8 cellular contexts compared by ENCODE assay signal in the genomic region with DNA sequence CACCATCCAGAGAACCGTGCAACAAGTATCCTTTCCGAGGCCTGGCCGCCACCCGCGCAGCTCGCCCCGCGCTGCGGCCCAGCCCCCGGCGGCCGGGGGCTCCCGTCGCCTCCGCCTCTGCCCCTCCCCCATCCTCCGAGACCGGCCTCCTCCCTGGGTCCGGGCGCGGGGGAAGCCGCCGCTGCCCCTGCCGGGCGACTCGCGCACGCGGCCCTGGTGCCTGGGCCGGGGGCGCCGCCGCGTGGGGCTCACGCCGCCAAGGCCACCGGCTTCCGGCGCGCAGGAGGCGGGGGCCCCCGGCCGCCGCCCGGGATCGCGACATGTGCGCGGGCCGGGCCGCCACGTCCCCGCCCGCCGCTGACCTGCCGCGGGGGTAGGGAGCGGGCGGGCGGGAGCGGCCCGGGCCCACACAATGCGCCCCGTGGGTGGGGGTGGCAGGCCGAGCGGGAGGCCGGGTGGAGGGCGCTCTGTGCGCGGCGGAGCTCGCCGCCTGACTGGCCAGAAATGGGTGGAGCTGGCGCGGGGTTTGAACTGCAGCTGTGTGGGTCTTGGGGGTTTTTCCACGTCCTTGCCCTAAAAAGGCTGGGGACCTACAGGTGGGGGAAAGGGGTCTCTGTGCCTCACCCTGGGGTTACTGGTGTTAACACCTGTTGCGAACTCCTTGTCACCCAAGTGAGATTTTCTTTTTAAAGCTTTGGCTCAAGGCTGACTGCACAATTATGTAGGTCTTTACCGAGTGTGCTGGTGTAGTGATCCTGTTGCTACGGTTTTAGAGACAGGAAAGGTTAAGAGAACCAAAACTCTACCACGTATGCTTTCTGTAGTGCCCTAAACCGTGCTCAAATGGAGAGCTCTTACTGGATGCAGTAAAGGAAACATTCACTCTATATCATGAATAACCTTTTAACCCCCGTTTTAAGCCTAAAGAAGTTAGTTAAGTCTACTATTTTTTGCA. TPM values are rescaled to one million over a fixed set of nuclear protein-coding genes. Genes with fewer than 3 reads are reported as not detected.
DNase-seq lines count a peak whose midpoint lies in the region; ATAC-seq and TF ChIP-seq lines count a peak whose summit lies in the region.

No MANE protein-coding gene starts in this region.

- no peaks in the 10 kb centered on the region for H3K27me3 Mint-ChIP-seq in activated T-cell treated with anti-CD3 and anti-CD28 coated beads, Interleukin-2, amount 50 U/mL, for 72 hours (ENCODE audit: low read depth)
- no peaks in the 10 kb centered on the region for H3K27me3 Mint-ChIP-seq in nephron (ENCODE audit: low read depth)
- no peaks in the 10 kb centered on the region for H3K27me3 Mint-ChIP-seq in stimulated activated naive CD8-positive, alpha-beta T cell treated with anti-CD3 and anti-CD28 coated beads, Interleukin-15, Interleukin-2, amounts not matched to agents 100 ng/mL and 50 ng/mL, for 24 hours

- TF ChIP-seq CTCF in fibroblast of lung (conservative IDR thresholded peaks at IDR 0.05 in 1 of 2, IDR thresholded peaks at IDR 0.05 in 1 of 2; ENCODE audit: low read depth in 1 of 2, low read length in 2 of 2) = no peak
- TF ChIP-seq CTCF in nephron (IDR thresholded peaks at IDR 0.05; ENCODE audit: unreplicated experiment in 3 of 3) = no peak

- H3K4me3 ChIP-seq in fibroblast of lung (replicated peaks in 1 of 4; ENCODE audit: control extremely low read depth in 1 of 4, insufficient read depth in 1 of 4, low read depth in 3 of 4, low read length in 4 of 4) = peak overlapping the region; percentile 80 to 95 (median 87)

- H3K4me2 ChIP-seq in fibroblast of lung (ENCODE audit: extremely low read depth, insufficient read depth, low read length) = peak overlapping the region; percentile 76

- ATAC-seq in HG02852 (IDR thresholded peaks at IDR 0.05; ENCODE audit: unreplicated experiment) = peak; percentile 54
- ATAC-seq in activated T-cell treated with anti-CD3 and anti-CD28 coated beads, Interleukin-2, amount 50 U/mL, for 72 hours (replicated peaks in 1 of 2) = peak; percentile 64 to 66

- H3K27ac ChIP-seq in fibroblast of lung (ENCODE audit: insufficient read depth, low read length) = peak overlapping the region; percentile 88

- H3K36me3 Mint-ChIP-seq in activated T-cell treated with anti-CD3 and anti-CD28 coated beads, Interleukin-2, amount 50 U/mL, for 72 hours (ENCODE audit: insufficient read depth in 2 of 2) = peaks cover 3 to 15% of the 10 kb centered on the region in 2 donors
- peaks cover 21% of the 10 kb centered on the region for H3K36me3 Mint-ChIP-seq in nephron (ENCODE audit: low read depth)
- peaks cover 43% of the 10 kb centered on the region for H3K36me3 Mint-ChIP-seq in stimulated activated naive CD8-positive, alpha-beta T cell treated with anti-CD3 and anti-CD28 coated beads, Interleukin-15, Interleukin-2, amounts not matched to agents 100 ng/mL and 50 ng/mL, for 24 hours (ENCODE audit: low read depth)

- peaks cover 87% of the 10 kb centered on the region for H3K79me2 ChIP-seq in fibroblast of lung (ENCODE audit: control insufficient read depth, insufficient read depth, low read length)

- H3K27ac Mint-ChIP-seq in activated T-cell treated with anti-CD3 and anti-CD28 coated beads, Interleukin-2, amount 50 U/mL, for 72 hours = peak overlapping the region; percentile 95
- H3K27ac Mint-ChIP-seq in nephron = peak overlapping the region; percentile 98 to 100 (median 98)
- peak overlapping the region; percentile 97 for H3K27ac Mint-ChIP-seq in stimulated activated naive CD8-positive, alpha-beta T cell treated with anti-CD3 and anti-CD28 coated beads, Interleukin-15, Interleukin-2, amounts not matched to agents 100 ng/mL and 50 ng/mL, for 24 hours

- peak overlapping the region; percentile 55 for H2AFZ ChIP-seq in fibroblast of lung (ENCODE audit: low read length)

- H3K9me3 Mint-ChIP-seq in activated T-cell treated with anti-CD3 and anti-CD28 coated beads, Interleukin-2, amount 50 U/mL, for 72 hours = no peaks in the 10 kb centered on the region
- H3K9me3 Mint-ChIP-seq in nephron = no peaks in the 10 kb centered on the region
- no peaks in the 10 kb centered on the region for H3K9me3 Mint-ChIP-seq in stimulated activated naive CD8-positive, alpha-beta T cell treated with anti-CD3 and anti-CD28 coated beads, Interleukin-15, Interleukin-2, amounts not matched to agents 100 ng/mL and 50 ng/mL, for 24 hours

- DNase-seq in activated CD4-positive, alpha-beta T cell treated with anti-CD3 and anti-CD28 coated beads for 24 hours (ENCODE audit: low read depth in 2 of 2) = peak; percentile 27 to 28
- no peak for DNase-seq in activated CD4-positive, alpha-beta T cell treated with anti-CD3 and anti-CD28 coated beads for 1 hour
- peak; percentile 7 for DNase-seq in NCI-H774 (lab: John Stamatoyannopoulos, UW)
- peak; percentile 55 to 60 for DNase-seq in activated T-cell treated with anti-CD3 and anti-CD28 coated beads, Interleukin-2, amount 50 U/mL, for 72 hours
- DNase-seq in fibroblast of lung (ENCODE audit: low read depth in 2 of 2) = peak in 1 of 2 donors; percentile 44

- peaks cover 4% of the 10 kb centered on the region for H3K36me3 ChIP-seq in fibroblast of lung (ENCODE audit: control insufficient read depth, insufficient read depth, low read length)

- H3K9ac ChIP-seq in fibroblast of lung (ENCODE audit: insufficient read depth, low read length) = peak overlapping the region; percentile 48

- H3K27me3 ChIP-seq in fibroblast of lung (ENCODE audit: control insufficient read depth, insufficient read depth, low read length) = no peaks in the 10 kb centered on the region

- peak overlapping the region; percentile 96 to 97 for H3K4me3 Mint-ChIP-seq in activated T-cell treated with anti-CD3 and anti-CD28 coated beads, Interleukin-2, amount 50 U/mL, for 72 hours
- H3K4me3 Mint-ChIP-seq in nephron = peak overlapping the region; percentile 97 to 98 (median 98)
- H3K4me3 Mint-ChIP-seq in stimulated activated naive CD8-positive, alpha-beta T cell treated with anti-CD3 and anti-CD28 coated beads, Interleukin-15, Interleukin-2, amounts not matched to agents 100 ng/mL and 50 ng/mL, for 24 hours = peak overlapping the region; percentile 97

- H4K20me1 ChIP-seq in fibroblast of lung (ENCODE audit: control insufficient read depth, extremely low read depth, insufficient read depth, low read length) = peaks cover 2% of the 10 kb centered on the region

- H3K4me1 Mint-ChIP-seq in activated T-cell treated with anti-CD3 and anti-CD28 coated beads, Interleukin-2, amount 50 U/mL, for 72 hours (ENCODE audit: low read depth) = peaks cover 78% of the 10 kb centered on the region
- peaks cover 68% of the 10 kb centered on the region for H3K4me1 Mint-ChIP-seq in nephron
- peaks cover 63% of the 10 kb centered on the region for H3K4me1 Mint-ChIP-seq in stimulated activated naive CD8-positive, alpha-beta T cell treated with anti-CD3 and anti-CD28 coated beads, Interleukin-15, Interleukin-2, amounts not matched to agents 100 ng/mL and 50 ng/mL, for 24 hours (ENCODE audit: low read depth)

- peaks cover 16% of the 10 kb centered on the region for H3K4me1 ChIP-seq in fibroblast of lung (ENCODE audit: control insufficient read depth, extremely low read depth, insufficient read depth, low read length)

- no peaks in the 10 kb centered on the region for H3K9me3 ChIP-seq in fibroblast of lung (ENCODE audit: control insufficient read depth, insufficient read depth, low read depth, low read length)

RNA-seq across cellular contexts. Expression of a gene that starts 32.3 kb away (rescaled TPM):
- total RNA-seq in activated T-cell treated with anti-CD3 and anti-CD28 coated beads, Interleukin-2, amount 50 U/mL, for 72 hours = 100 to 1,000 TPM in 1 of 2 donors, 10 to 100 TPM in 1; 92.6 to 114 TPM
- total RNA-seq in fibroblast of lung = 207 and 226 TPM in 2 replicates
- polyA plus RNA-seq in fibroblast of lung = 93.7 and 117 TPM in 2 replicates
- 58.4 and 76.2 TPM in 2 replicates for polyA plus RNA-seq in fibroblast of lung (2012)
- 42.7 and 101 TPM in 2 replicates for polyA minus RNA-seq in fibroblast of lung (ENCODE audit: low replicate concordance)
